8 cellular contexts compared by ENCODE assay signal in the genomic region with DNA sequence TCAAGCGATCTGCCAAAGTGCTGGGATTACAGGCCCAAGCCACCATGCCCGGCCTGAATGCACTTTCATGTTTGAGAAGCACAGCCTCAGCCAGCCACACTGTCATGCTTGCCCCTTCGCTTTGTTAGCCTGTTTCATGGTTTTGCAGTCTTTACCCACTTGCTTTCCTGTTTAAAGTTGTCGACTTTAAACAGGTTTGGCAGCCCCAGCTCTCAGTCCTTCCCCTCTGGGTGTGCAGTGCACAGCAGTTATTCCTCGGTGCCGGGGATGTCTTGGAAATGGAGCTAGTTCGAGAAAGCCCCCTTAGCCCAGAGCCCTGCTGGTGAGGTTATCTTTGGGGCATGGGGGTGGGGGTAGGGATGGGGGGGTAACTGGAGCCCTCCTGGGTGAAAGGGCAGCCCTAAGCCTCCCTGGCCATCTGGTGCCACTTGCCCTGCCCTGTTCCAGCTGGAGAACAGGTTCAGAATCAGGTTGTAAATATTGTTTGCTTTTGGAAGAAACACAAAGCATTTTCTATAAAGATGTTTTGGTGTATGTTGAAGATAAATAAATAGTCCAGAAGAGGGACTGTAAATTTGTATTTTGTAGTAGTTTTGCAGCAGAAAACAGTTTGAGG. TPM values are rescaled to one million over a fixed set of nuclear protein-coding genes. Genes with fewer than 3 reads are reported as not detected.
DNase-seq lines count a peak whose midpoint lies in the region; ATAC-seq and TF ChIP-seq lines count a peak whose summit lies in the region.

No MANE protein-coding gene starts in this region.

- no peaks in the 10 kb centered on the region for H3K27me3 ChIP-seq in lower lobe of right lung (ENCODE audit: low read depth)
- no peaks in the 10 kb centered on the region for H3K27me3 ChIP-seq in tibial nerve

- no peaks in the 10 kb centered on the region for H3K9me3 ChIP-seq in lower lobe of right lung
- H3K9me3 ChIP-seq in tibial nerve, result no peaks in the 10 kb centered on the region

- H3K4me1 ChIP-seq in lower lobe of right lung, result peaks cover 100% of the 10 kb centered on the region
- peaks cover 0 to 100% (median 98%) of the 10 kb centered on the region in 4 donors for H3K4me1 ChIP-seq in tibial nerve

- H3K36me3 Mint-ChIP-seq in activated naive CD4-positive, alpha-beta T cell treated with anti-CD3 and anti-CD28 coated beads for 36 hours (ENCODE audit: low read depth), result peaks cover 19% of the 10 kb centered on the region
- H3K36me3 Mint-ChIP-seq in activated naive CD4-positive, alpha-beta T cell treated with anti-CD3 and anti-CD28 coated beads, Interleukin-2, amount 50 U/mL, for 72 hours, result peaks cover 5 to 16% of the 10 kb centered on the region in 2 donors

- peak overlapping the region; percentile 86 for H3K27ac Mint-ChIP-seq in activated naive CD4-positive, alpha-beta T cell treated with anti-CD3 and anti-CD28 coated beads for 36 hours
- H3K27ac Mint-ChIP-seq in activated naive CD4-positive, alpha-beta T cell treated with anti-CD3 and anti-CD28 coated beads, Interleukin-2, amount 50 U/mL, for 72 hours, result peak overlapping the region; percentile 73 to 99

- H3K4me3 ChIP-seq in lower lobe of right lung, result peak overlapping the region; percentile 22
- peak overlapping the region in 2 of 4 donors; percentile 8 to 25 for H3K4me3 ChIP-seq in tibial nerve

- no peak for TF ChIP-seq POLR2A in tibial nerve (IDR thresholded peaks at IDR 0.05)

- no peak for DNase-seq in activated naive CD4-positive, alpha-beta T cell treated with anti-CD3 and anti-CD28 coated beads for 36 hours
- no peak for DNase-seq in activated naive CD4-positive, alpha-beta T cell treated with anti-CD3 and anti-CD28 coated beads, Interleukin-2, amount 50 U/mL, for 16 hours
- no peak for DNase-seq in activated naive CD4-positive, alpha-beta T cell treated with anti-CD3 and anti-CD28 coated beads, Interleukin-2, amount 50 U/mL, for 72 hours (ENCODE audit: low spot score in 2 of 2)
- DNase-seq in lower lobe of right lung (no peak), tibial nerve (ENCODE audit: low spot score in 2 of 2) (no peak), NCI-H345 (lab: John Stamatoyannopoulos, UW) (no peak)
- DNase-seq in stimulated activated CD4-positive, alpha-beta T cell treated with anti-CD3 and anti-CD28 coated beads, Interleukin-2, amount 100 ng/mL, for 24 hours, result no peak

- intact Hi-C loops in activated naive CD4-positive, alpha-beta T cell treated with anti-CD3 and anti-CD28 coated beads for 36 hours (cut with micrococcal nuclease), result loop anchor here (1.0 kb wide), 1 partner anchor 10 kb away; no protein-coding TSS in a partner anchor
- intact Hi-C loops in lower lobe of right lung (cut with DNase I), result no loop called here

- no peaks in the 10 kb centered on the region for H3K9me3 Mint-ChIP-seq in activated naive CD4-positive, alpha-beta T cell treated with anti-CD3 and anti-CD28 coated beads for 36 hours
- no peaks in the 10 kb centered on the region for H3K9me3 Mint-ChIP-seq in activated naive CD4-positive, alpha-beta T cell treated with anti-CD3 and anti-CD28 coated beads, Interleukin-2, amount 50 U/mL, for 72 hours

- TF ChIP-seq CTCF in lower lobe of right lung (IDR thresholded peaks at IDR 0.05) (no peak), tibial nerve (IDR thresholded peaks at IDR 0.05) (no peak)

- peaks cover 55% of the 10 kb centered on the region for H3K36me3 ChIP-seq in lower lobe of right lung
- H3K36me3 ChIP-seq in tibial nerve, result peaks cover 0 to 18% (median 3%) of the 10 kb centered on the region in 3 donors

- no peak for TF ChIP-seq EP300 in tibial nerve (IDR thresholded peaks at IDR 0.05)

- CTCF ChIA-PET in activated naive CD4-positive, alpha-beta T cell treated with anti-CD3 and anti-CD28 coated beads for 36 hours (lab: Charles Lee), result interaction anchor here (1.1 to 13.9 kb wide), 5 partner anchors 8 to 32 kb away, joined by 3 to 237 read pairs (median 9); no protein-coding TSS in a partner anchor

- no peaks in the 10 kb centered on the region for H3K27me3 Mint-ChIP-seq in activated naive CD4-positive, alpha-beta T cell treated with anti-CD3 and anti-CD28 coated beads for 36 hours (ENCODE audit: low read depth)

- 46 to 51% methylated on average over 7 of the region's 7 CpGs for WGBS in tibial nerve, 2 donors

- H3K4me3 Mint-ChIP-seq in activated naive CD4-positive, alpha-beta T cell treated with anti-CD3 and anti-CD28 coated beads for 36 hours, result peak overlapping the region; percentile 67

- H3K27ac ChIP-seq in lower lobe of right lung (peak overlapping the region; percentile 81), tibial nerve (peak overlapping the region; percentile 81 to 99 (median 90))

- no peak for ATAC-seq in activated naive CD4-positive, alpha-beta T cell treated with anti-CD3 and anti-CD28 coated beads, Interleukin-2, amount 50 U/mL, for 72 hours
- ATAC-seq in lower lobe of right lung, result no peak
- ATAC-seq in GM21825 (IDR thresholded peaks at IDR 0.05; ENCODE audit: unreplicated experiment), result no peak

- H3K4me1 Mint-ChIP-seq in activated naive CD4-positive, alpha-beta T cell treated with anti-CD3 and anti-CD28 coated beads for 36 hours (ENCODE audit: low read depth), result peaks cover 96% of the 10 kb centered on the region

RNA-seq across cellular contexts. Expression of gene TSPAN14, which starts 14.8 kb away (rescaled TPM):
- 10 to 100 TPM; 33.5 to 35.5 TPM for total RNA-seq in activated naive CD4-positive, alpha-beta T cell treated with anti-CD3 and anti-CD28 coated beads for 36 hours
- 10 to 100 TPM; 30.7 to 53.6 TPM for total RNA-seq in activated naive CD4-positive, alpha-beta T cell treated with anti-CD3 and anti-CD28 coated beads, Interleukin-2, amount 50 U/mL, for 72 hours
- total RNA-seq in lower lobe of right lung, result 169 TPM
- 100 to 1,000 TPM; 123 to 163 (median 150) TPM for total RNA-seq in tibial nerve
